20 cellular contexts compared by ENCODE assay signal in genomic region chr2:229419158-229419557, GRCh38.
DNase-seq lines count a peak whose midpoint lies in the region; ATAC-seq and TF ChIP-seq lines count a peak whose summit lies in the region.
"Had no signal": no experiment of that assay in that cellular context is flagged by ENCODE, and none has a peak within 500 bp of the region (broad histone marks: within the 10 kb centered on the region; RNA-seq: fewer than 3 reads in every experiment).

No MANE protein-coding gene starts in this region.

- H3K9ac ChIP-seq in mammary epithelial cell (ENCODE audit: insufficient read depth, low read length) (no peak overlapping the region), rectal smooth muscle tissue (ENCODE audit: low read length) (no peak overlapping the region)

- dilution Hi-C loops in mammary epithelial cell (cut with HindIII; ENCODE audit: low sequenced_read_pairs): no loop called here

- POLR2A ChIA-PET in MCF 10A (lab: Yijun Ruan, JAX): interaction anchor here (0.7 to 1.2 kb wide), 2 partner anchors 9 to 11 kb away, joined by 3 to 5 read pairs; no protein-coding TSS in a partner anchor

- H3K27me3 ChIP-seq in mammary epithelial cell (ENCODE audit: insufficient read depth, low read length) (no peaks in the 10 kb centered on the region), heart left ventricle (no peaks in the 10 kb centered on the region), rectal smooth muscle tissue (ENCODE audit: control insufficient read depth, insufficient read depth, low read length) (no peaks in the 10 kb centered on the region), BE2C (no peaks in the 10 kb centered on the region)
- H3K27me3 ChIP-seq: brain microvascular endothelial cell had no signal

- H3K36me3 ChIP-seq in mammary epithelial cell (ENCODE audit: insufficient read depth, low read length) (no peaks in the 10 kb centered on the region), heart left ventricle (no peaks in the 10 kb centered on the region), rectal smooth muscle tissue (ENCODE audit: control insufficient read depth, insufficient read depth, low read length) (no peaks in the 10 kb centered on the region), BE2C (no peaks in the 10 kb centered on the region)
- H3K36me3 ChIP-seq: brain microvascular endothelial cell had no signal

- no peak overlapping the region for H2AFZ ChIP-seq in mammary epithelial cell (ENCODE audit: low read depth, low read length)

- H3K4me3 Mint-ChIP-seq in MCF 10A (ENCODE audit: unreplicated experiment): no peak overlapping the region

- TF ChIP-seq POLR2A in heart left ventricle (IDR thresholded peaks at IDR 0.05): no peak

- peaks cover 17% of the 10 kb centered on the region for H3K4me1 Mint-ChIP-seq in MCF 10A (ENCODE audit: insufficient read depth, unreplicated experiment)

- H3K4me1 ChIP-seq in mammary epithelial cell (ENCODE audit: insufficient read depth, low read length): no peaks in the 10 kb centered on the region
- H3K4me1 ChIP-seq in heart left ventricle: peaks cover 0 to 37% (median 10%) of the 10 kb centered on the region in 12 donors
- H3K4me1 ChIP-seq in rectal smooth muscle tissue (ENCODE audit: control insufficient read depth, insufficient read depth, low read length): peaks cover 3% of the 10 kb centered on the region
- H3K4me1 ChIP-seq in BE2C: no peaks in the 10 kb centered on the region

- H3K27ac ChIP-seq in mammary epithelial cell (ENCODE audit: insufficient read depth, low read depth, low read length): no peak overlapping the region
- H3K27ac ChIP-seq in heart left ventricle: peak overlapping the region in 10 of 12 donors; percentile 14 to 70 (median 34)
- H3K27ac ChIP-seq in rectal smooth muscle tissue (ENCODE audit: low read depth, low read length): peak overlapping the region; percentile 48
- H3K27ac ChIP-seq: brain microvascular endothelial cell, C4-2B had no signal

- intact Hi-C loops in MCF 10A (cut with micrococcal nuclease): no loop called here
- intact Hi-C loops in mammary epithelial cell (cut with micrococcal nuclease): no loop called here
- intact Hi-C loops in heart left ventricle (cut with DNase I): no loop called here

- no peaks in the 10 kb centered on the region for H3K27me3 Mint-ChIP-seq in MCF 10A (ENCODE audit: insufficient read depth, unreplicated experiment)

- TF ChIP-seq CTCF in MCF 10A (IDR thresholded peaks at IDR 0.05; ENCODE audit: unreplicated experiment): no peak
- no peak for TF ChIP-seq CTCF in mammary epithelial cell (conservative IDR thresholded peaks at IDR 0.05 in 1 of 2, IDR thresholded peaks at IDR 0.05 in 1 of 2; ENCODE audit: extremely low read depth in 1 of 2, insufficient read depth in 1 of 2, low read depth in 1 of 2, low read length in 2 of 2)
- TF ChIP-seq CTCF in heart left ventricle (IDR thresholded peaks at IDR 0.05): no peak
- no peak for TF ChIP-seq CTCF in BE2C (IDR thresholded peaks at IDR 0.05; ENCODE audit: low read depth, low read length)

- WGBS in mammary epithelial cell (ENCODE audit: low coverage, missing lambda C conversion rate): 89% methylated on average over 1 of the region's 1 CpG
- WGBS in heart left ventricle, 4 donors: 36 to 75% (median 53%) methylated on average over 1 of the region's 1 CpG

- H3K4me2 ChIP-seq in mammary epithelial cell (ENCODE audit: insufficient read depth, low read depth, low read length): no peak overlapping the region

- H3K9me3 ChIP-seq in mammary epithelial cell (replicated peaks; ENCODE audit: insufficient read depth, low read length): peaks cover 3% of the 10 kb centered on the region
- peaks cover 0 to 15% (median 0%) of the 10 kb centered on the region in 12 donors for H3K9me3 ChIP-seq in heart left ventricle
- no peaks in the 10 kb centered on the region; the same call in 1 of the 2 replicates for H3K9me3 ChIP-seq in BE2C

- no peak overlapping the region for H3K4me3 ChIP-seq in mammary epithelial cell (replicated peaks in 1 of 3; ENCODE audit: insufficient read depth in 1 of 3, low read depth in 2 of 3, low read length in 3 of 3)
- no peak overlapping the region for H3K4me3 ChIP-seq in heart left ventricle
- H3K4me3 ChIP-seq in rectal smooth muscle tissue (ENCODE audit: low read length): no peak overlapping the region
- no peak overlapping the region for H3K4me3 ChIP-seq in BE2C (ENCODE audit: low read depth, low read length)
- H3K4me3 ChIP-seq: K562 had no signal

- H3K79me2 ChIP-seq in mammary epithelial cell (ENCODE audit: insufficient read depth, low read length): no peaks in the 10 kb centered on the region

- BruUV-seq in MCF 10A (replicated peaks; lab: Mats Ljungman, UMichigan) (no TSS peak), mammary epithelial cell (replicated peaks; lab: Mats Ljungman, UMichigan) (no TSS peak)

- H3K27ac Mint-ChIP-seq in MCF 10A (ENCODE audit: low read depth, unreplicated experiment): peak overlapping the region; percentile 35
- H3K27ac Mint-ChIP-seq: activated naive CD4-positive, alpha-beta T cell treated with anti-CD3 and anti-CD28 coated beads, Interleukin-2, amount 50 U/mL, for 72 hours had no signal

- H3K36me3 Mint-ChIP-seq in MCF 10A (ENCODE audit: insufficient read depth, unreplicated experiment): peaks cover 52% of the 10 kb centered on the region
- H3K36me3 Mint-ChIP-seq: activated naive CD4-positive, alpha-beta T cell treated with anti-CD3 and anti-CD28 coated beads, Interleukin-2, amount 50 U/mL, for 72 hours had no signal

- H4K20me1 ChIP-seq in mammary epithelial cell (ENCODE audit: insufficient read depth, low read length): no peaks in the 10 kb centered on the region

- DNase-seq in MCF 10A (ENCODE audit: unreplicated experiment) (no peak), mammary epithelial cell (no peak), heart left ventricle (no peak), NCI-H82 treated with DMSO at 0.1 percent for 48 hours (lab: John Stamatoyannopoulos, UW; ENCODE audit: unreplicated experiment) (no peak), amniotic stem cell (lab: John Stamatoyannopoulos, UW) (no peak), DMS79 treated with DMSO at 0.1 percent for 48 hours (lab: John Stamatoyannopoulos, UW) (no peak), BE2C (no peak)
- DNase-seq: brain microvascular endothelial cell, DMS 273 treated with DMSO at 0.1 percent for 48 hours, GDM1, hippocampal formation, islet precursor cell, MV-4-11, NCI-H2029, T-helper 1 cell had no signal

- CTCF ChIA-PET in MCF 10A (lab: Yijun Ruan, JAX): interaction anchor here (0.6 kb wide), 3 partner anchors 550 to 1714 kb away, joined by 3 read pairs; no protein-coding TSS in a partner anchor
- CTCF ChIA-PET in mammary epithelial cell (lab: Charles Lee; ENCODE audit: low non-redundant PET): no interaction called here

- in situ Hi-C loops in mammary epithelial cell (cut with MboI; ENCODE audit: low sequenced_read_pairs in 2 of 2): no loop called here

- H3K9me3 Mint-ChIP-seq in MCF 10A (ENCODE audit: unreplicated experiment): peaks cover 14% of the 10 kb centered on the region

- ATAC-seq in heart left ventricle: peak in 3 of 4 donors; percentile 25 to 38 (median 28)
- ATAC-seq: activated naive CD4-positive, alpha-beta T cell treated with anti-CD3 and anti-CD28 coated beads, Interleukin-2, amount 50 U/mL, for 72 hours; K562; sciatic nerve had no signal
